In genomic region chr7:16129431-16130126, GRCh38 we compare ENCODE assay signal across 10 cellular contexts.
DNase-seq lines count a peak whose midpoint lies in the region; FAIRE-seq and TF ChIP-seq lines count a peak whose summit lies in the region.
"Had no signal": no experiment of that assay in that cellular context is flagged by ENCODE, and none has a peak within 500 bp of the region (broad histone marks: within the 10 kb centered on the region; RNA-seq: fewer than 3 reads in every experiment).

No MANE protein-coding gene starts in this region.

- H3K36me3 ChIP-seq in H7 (replicated peaks; ENCODE audit: control insufficient read depth, insufficient read depth, low read length): no peaks in the 10 kb centered on the region

- POLR2A ChIA-PET in RWPE1 (lab: Yijun Ruan, JAX; ENCODE audit: low non-redundant PET): no interaction called here

- no peaks in the 10 kb centered on the region for H3K27me3 ChIP-seq in H7 (ENCODE audit: control insufficient read depth, insufficient read depth, low read length)

- CTCF ChIA-PET in RWPE1 (lab: Yijun Ruan, JAX): interaction anchor here (0.7 kb wide), 1 partner anchor 19 kb away, joined by 3 read pairs; no protein-coding TSS in a partner anchor

- DNase-seq in NCI-H526 (lab: John Stamatoyannopoulos, UW): peak; percentile 3 to 9
- DNase-seq in NCI-H526 treated with DMSO at 0.1 percent for 48 hours (lab: John Stamatoyannopoulos, UW): no peak
- DNase-seq in RWPE1 (ENCODE audit: low spot score): peak; percentile 66
- DNase-seq in fibroblast of peridontal ligament (ENCODE audit: extremely low read depth): peak; percentile 88
- DNase-seq in superior temporal gyrus (ENCODE audit: extremely low spot score): peak; percentile 43
- DNase-seq in NCI-H2081 (lab: John Stamatoyannopoulos, UW): no peak
- DNase-seq in frontal cortex (ENCODE audit: low spot score in 2 of 2): no peak
- no peak for DNase-seq in H7
- DNase-seq: activated CD4-positive, CD25-positive, alpha-beta regulatory T cell; NCI-H69 had no signal

- no peak overlapping the region for H3K4me3 ChIP-seq in H7 (ENCODE audit: insufficient read depth, low read depth, low read length)

- no peak overlapping the region for H3K27ac ChIP-seq in RWPE1

- FAIRE-seq in frontal cortex (lab: Jason Lieb, UNC): no peak

- no peak for TF ChIP-seq CTCF in RWPE1 (conservative IDR thresholded peaks at IDR 0.05; ENCODE audit: low read depth)

Comparison
In these comparisons a context has a peak if more than half of its experiments do, and no peak if none do; other contexts are left out.
1. DNase-seq: peak in NCI-H526 (2 of 2), RWPE1 (single experiment), fibroblast of peridontal ligament (single experiment) and superior temporal gyrus (single experiment); none in NCI-H526 treated with DMSO at 0.1 percent for 48 hours (single experiment), NCI-H2081 (0 of 2), frontal cortex (0 of 2) and H7 (single experiment).